ENCODE assay signal across 8 cellular contexts in the genomic region with DNA sequence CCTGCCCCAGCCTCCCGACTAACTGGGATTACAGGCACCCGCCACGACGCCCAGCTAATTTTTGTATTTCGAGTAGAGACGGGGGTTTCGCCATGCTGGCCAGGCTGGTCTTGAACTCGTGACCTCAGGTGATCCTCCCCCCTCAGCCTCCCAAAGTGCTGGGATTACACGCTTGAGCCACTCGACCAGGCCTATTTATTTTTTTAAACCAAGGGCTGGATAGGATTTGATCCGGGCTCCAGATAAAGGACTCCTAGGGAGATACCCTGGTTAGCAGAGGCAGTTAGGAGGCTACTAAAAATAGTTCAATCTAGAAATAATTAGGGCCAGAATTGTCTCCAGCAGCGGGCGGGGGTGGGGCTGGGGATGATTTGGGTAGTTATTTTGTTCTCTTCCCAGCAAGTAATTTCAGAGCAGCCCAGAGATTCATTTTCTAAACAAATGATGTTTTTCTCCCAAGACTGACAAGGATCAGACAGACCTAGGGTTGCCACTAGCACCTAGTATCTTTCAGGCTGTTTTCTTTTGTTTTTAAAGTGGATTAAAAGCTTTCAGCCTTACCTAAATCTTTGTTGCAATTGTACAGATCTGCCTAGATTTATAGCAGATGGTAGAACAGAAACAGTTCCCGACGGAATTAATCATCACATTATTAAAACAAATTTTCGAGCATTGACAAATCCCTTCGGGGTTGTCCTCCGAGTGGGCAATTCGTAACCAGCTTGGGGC. TPM values are rescaled to one million over a fixed set of nuclear protein-coding genes. Genes with fewer than 3 reads are reported as not detected.
DNase-seq lines count a peak whose midpoint lies in the region; ATAC-seq and TF ChIP-seq lines count a peak whose summit lies in the region.

No MANE protein-coding gene starts in this region.

- H3K27me3 ChIP-seq in esophagus (ENCODE audit: control insufficient read depth in 1 of 2, insufficient read depth in 2 of 2, low read length in 2 of 2), result no peaks in the 10 kb centered on the region
- no peaks in the 10 kb centered on the region for H3K27me3 ChIP-seq in prostate gland (replicated peaks; ENCODE audit: insufficient read depth)

- H3K36me3 ChIP-seq in esophagus (ENCODE audit: control insufficient read depth in 2 of 2, insufficient read depth in 2 of 2, low read length in 1 of 2) (peaks cover 0 to 3% of the 10 kb centered on the region in 2 donors), prostate gland (no peaks in the 10 kb centered on the region)

- peak overlapping the region; percentile 82 to 88 for H3K27ac ChIP-seq in esophagus (ENCODE audit: low read depth in 2 of 2, low read length in 1 of 2)
- H3K27ac ChIP-seq in prostate gland, result peak overlapping the region; percentile 76 to 88

- H3K4me3 ChIP-seq in GM12875 (ENCODE audit: low read depth, low read length) (peak overlapping the region; percentile 94), esophagus (ENCODE audit: low read depth in 1 of 2, low read length in 2 of 2) (peak overlapping the region; percentile 74 to 90), prostate gland (peak overlapping the region; percentile 67 to 94)

- intact Hi-C loops in prostate gland (cut with DNase I), result loop anchor here (5.0 to 10.0 kb wide), 3 partner anchors 64 to 352 kb away; no protein-coding TSS in a partner anchor

- ATAC-seq in GM18861 (IDR thresholded peaks at IDR 0.05; ENCODE audit: unreplicated experiment) (no peak), GM18517 (IDR thresholded peaks at IDR 0.05; ENCODE audit: unreplicated experiment) (no peak)

- no peak for TF ChIP-seq POLR2A in prostate gland (IDR thresholded peaks at IDR 0.05)

- peaks cover 0 to 2% of the 10 kb centered on the region in 2 donors for H3K4me1 ChIP-seq in esophagus (ENCODE audit: control insufficient read depth in 2 of 2, insufficient read depth in 2 of 2, low read length in 1 of 2)
- no peaks in the 10 kb centered on the region for H3K4me1 ChIP-seq in prostate gland (replicated peaks)

- WGBS in esophagus, 2 donors, result 47 to 49% methylated on average over 19 of the region's 19 CpGs
- 50% methylated on average over 19 of the region's 19 CpGs for WGBS in prostate gland

- H3K9me3 ChIP-seq in esophagus (ENCODE audit: control insufficient read depth in 2 of 2, insufficient read depth in 1 of 2, low read depth in 1 of 2, low read length in 1 of 2) (no peaks in the 10 kb centered on the region), prostate gland (no peaks in the 10 kb centered on the region)

- DNase-seq in prostate gland (ENCODE audit: low spot score), result no peak
- DNase-seq in UCSD-AML1 (lab: John Stamatoyannopoulos, UW; ENCODE audit: unreplicated experiment), result no peak
- no peak for DNase-seq in COLO668 (lab: John Stamatoyannopoulos, UW; ENCODE audit: unreplicated experiment)

- TF ChIP-seq CTCF in GM12875 (IDR thresholded peaks at IDR 0.05; ENCODE audit: borderline replicate concordance, insufficient read depth, low read depth, low read length), result no peak
- no peak for TF ChIP-seq CTCF in prostate gland (IDR thresholded peaks at IDR 0.05)

TF ChIP-seq in PFSK-1, 5 proteins besides CTCF, POLR2A, EP300 and RAD21:
- TF ChIP-seq SIN3A (IDR thresholded peaks at IDR 0.05; ENCODE audit: borderline replicate concordance, insufficient read depth, low read length) (peak; percentile 22; the same call in 1 of the 2 replicates), POLR2AphosphoS5 (IDR thresholded peaks at IDR 0.05; ENCODE audit: low read depth, low read length) (no peak)

RNA-seq across cellular contexts. Expression of a gene that starts 0.9 kb away (rescaled TPM):
- polyA plus RNA-seq in PFSK-1 (2012; ENCODE audit: insufficient read length, low read depth), result 19.1 TPM
- polyA plus RNA-seq in esophagus, result 10 to 100 TPM; 11.3 to 18.0 TPM
- 10 to 100 TPM; 25.6 to 38.8 TPM for total RNA-seq in prostate gland
